ENCODE assay signal across 1 cellular context in genomic region chr7:23531794-23532489, GRCh38.
TF ChIP-seq lines count a peak whose summit lies in the region.

Gene TRA2A, minus strand, starts transcription at chr7:23531981. Its CDS starts 157 bp downstream, at chr7:23531824.

TF ChIP-seq in HepG2, 621 proteins besides CTCF, POLR2A, EP300 and RAD21 (continued from another document and continues in another):
- TF ChIP-seq AHDC1 (CRISPR knock-in tag; IDR thresholded peaks at IDR 0.05; ENCODE audit: borderline replicate concordance), result peak; percentile 33; the same call in 1 of the 2 replicates
- no peak for TF ChIP-seq RFXANK (CRISPR knock-in tag; IDR thresholded peaks at IDR 0.05)
- TF ChIP-seq ZNF354B (CRISPR knock-in tag; IDR thresholded peaks at IDR 0.05), result no peak; the same call in 1 of the 2 replicates
- TF ChIP-seq, protein P1, sequence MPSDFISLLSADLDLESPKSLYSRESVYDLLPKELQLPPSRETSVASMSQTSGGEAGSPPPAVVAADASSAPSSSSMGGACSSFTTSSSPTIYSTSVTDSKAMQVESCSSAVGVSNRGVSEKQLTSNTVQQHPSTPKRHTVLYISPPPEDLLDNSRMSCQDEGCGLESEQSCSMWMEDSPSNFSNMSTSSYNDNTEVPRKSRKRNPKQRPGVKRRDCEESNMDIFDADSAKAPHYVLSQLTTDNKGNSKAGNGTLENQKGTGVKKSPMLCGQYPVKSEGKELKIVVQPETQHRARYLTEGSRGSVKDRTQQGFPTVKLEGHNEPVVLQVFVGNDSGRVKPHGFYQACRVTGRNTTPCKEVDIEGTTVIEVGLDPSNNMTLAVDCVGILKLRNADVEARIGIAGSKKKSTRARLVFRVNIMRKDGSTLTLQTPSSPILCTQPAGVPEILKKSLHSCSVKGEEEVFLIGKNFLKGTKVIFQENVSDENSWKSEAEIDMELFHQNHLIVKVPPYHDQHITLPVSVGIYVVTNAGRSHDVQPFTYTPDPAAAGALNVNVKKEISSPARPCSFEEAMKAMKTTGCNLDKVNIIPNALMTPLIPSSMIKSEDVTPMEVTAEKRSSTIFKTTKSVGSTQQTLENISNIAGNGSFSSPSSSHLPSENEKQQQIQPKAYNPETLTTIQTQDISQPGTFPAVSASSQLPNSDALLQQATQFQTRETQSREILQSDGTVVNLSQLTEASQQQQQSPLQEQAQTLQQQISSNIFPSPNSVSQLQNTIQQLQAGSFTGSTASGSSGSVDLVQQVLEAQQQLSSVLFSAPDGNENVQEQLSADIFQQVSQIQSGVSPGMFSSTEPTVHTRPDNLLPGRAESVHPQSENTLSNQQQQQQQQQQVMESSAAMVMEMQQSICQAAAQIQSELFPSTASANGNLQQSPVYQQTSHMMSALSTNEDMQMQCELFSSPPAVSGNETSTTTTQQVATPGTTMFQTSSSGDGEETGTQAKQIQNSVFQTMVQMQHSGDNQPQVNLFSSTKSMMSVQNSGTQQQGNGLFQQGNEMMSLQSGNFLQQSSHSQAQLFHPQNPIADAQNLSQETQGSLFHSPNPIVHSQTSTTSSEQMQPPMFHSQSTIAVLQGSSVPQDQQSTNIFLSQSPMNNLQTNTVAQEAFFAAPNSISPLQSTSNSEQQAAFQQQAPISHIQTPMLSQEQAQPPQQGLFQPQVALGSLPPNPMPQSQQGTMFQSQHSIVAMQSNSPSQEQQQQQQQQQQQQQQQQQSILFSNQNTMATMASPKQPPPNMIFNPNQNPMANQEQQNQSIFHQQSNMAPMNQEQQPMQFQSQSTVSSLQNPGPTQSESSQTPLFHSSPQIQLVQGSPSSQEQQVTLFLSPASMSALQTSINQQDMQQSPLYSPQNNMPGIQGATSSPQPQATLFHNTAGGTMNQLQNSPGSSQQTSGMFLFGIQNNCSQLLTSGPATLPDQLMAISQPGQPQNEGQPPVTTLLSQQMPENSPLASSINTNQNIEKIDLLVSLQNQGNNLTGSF (CRISPR knock-in tag; IDR thresholded peaks at IDR 0.05), result peak; percentile 61; the same call in 1 of the 2 replicates
- TF ChIP-seq BRCA1 (CRISPR knock-in tag; IDR thresholded peaks at IDR 0.05), result peak; percentile 92; the same call in 1 of the 2 replicates
- TF ChIP-seq, protein P2, sequence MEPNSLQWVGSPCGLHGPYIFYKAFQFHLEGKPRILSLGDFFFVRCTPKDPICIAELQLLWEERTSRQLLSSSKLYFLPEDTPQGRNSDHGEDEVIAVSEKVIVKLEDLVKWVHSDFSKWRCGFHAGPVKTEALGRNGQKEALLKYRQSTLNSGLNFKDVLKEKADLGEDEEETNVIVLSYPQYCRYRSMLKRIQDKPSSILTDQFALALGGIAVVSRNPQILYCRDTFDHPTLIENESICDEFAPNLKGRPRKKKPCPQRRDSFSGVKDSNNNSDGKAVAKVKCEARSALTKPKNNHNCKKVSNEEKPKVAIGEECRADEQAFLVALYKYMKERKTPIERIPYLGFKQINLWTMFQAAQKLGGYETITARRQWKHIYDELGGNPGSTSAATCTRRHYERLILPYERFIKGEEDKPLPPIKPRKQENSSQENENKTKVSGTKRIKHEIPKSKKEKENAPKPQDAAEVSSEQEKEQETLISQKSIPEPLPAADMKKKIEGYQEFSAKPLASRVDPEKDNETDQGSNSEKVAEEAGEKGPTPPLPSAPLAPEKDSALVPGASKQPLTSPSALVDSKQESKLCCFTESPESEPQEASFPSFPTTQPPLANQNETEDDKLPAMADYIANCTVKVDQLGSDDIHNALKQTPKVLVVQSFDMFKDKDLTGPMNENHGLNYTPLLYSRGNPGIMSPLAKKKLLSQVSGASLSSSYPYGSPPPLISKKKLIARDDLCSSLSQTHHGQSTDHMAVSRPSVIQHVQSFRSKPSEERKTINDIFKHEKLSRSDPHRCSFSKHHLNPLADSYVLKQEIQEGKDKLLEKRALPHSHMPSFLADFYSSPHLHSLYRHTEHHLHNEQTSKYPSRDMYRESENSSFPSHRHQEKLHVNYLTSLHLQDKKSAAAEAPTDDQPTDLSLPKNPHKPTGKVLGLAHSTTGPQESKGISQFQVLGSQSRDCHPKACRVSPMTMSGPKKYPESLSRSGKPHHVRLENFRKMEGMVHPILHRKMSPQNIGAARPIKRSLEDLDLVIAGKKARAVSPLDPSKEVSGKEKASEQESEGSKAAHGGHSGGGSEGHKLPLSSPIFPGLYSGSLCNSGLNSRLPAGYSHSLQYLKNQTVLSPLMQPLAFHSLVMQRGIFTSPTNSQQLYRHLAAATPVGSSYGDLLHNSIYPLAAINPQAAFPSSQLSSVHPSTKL (CRISPR knock-in tag; IDR thresholded peaks at IDR 0.05), result peak; percentile 66
- 0 out of 2 replicates have a peak, but pooled peaks have one; percentile 19 for TF ChIP-seq GZF1 (CRISPR knock-in tag; IDR thresholded peaks at IDR 0.05)
- peak; percentile 92 for TF ChIP-seq DR1 (CRISPR knock-in tag; IDR thresholded peaks at IDR 0.05)
- 0 out of 2 replicates have a peak, but pooled peaks have one; percentile 58 for TF ChIP-seq ZNF703 (CRISPR knock-in tag; IDR thresholded peaks at IDR 0.05; ENCODE audit: borderline replicate concordance)
- peak; percentile 63; the same call in 1 of the 2 replicates for TF ChIP-seq MIER3 (CRISPR knock-in tag; IDR thresholded peaks at IDR 0.05; ENCODE audit: borderline replicate concordance)
- peak; percentile 18; the same call in 1 of the 2 replicates for TF ChIP-seq ZNF225 (CRISPR knock-in tag; IDR thresholded peaks at IDR 0.05)
- TF ChIP-seq, protein P3, sequence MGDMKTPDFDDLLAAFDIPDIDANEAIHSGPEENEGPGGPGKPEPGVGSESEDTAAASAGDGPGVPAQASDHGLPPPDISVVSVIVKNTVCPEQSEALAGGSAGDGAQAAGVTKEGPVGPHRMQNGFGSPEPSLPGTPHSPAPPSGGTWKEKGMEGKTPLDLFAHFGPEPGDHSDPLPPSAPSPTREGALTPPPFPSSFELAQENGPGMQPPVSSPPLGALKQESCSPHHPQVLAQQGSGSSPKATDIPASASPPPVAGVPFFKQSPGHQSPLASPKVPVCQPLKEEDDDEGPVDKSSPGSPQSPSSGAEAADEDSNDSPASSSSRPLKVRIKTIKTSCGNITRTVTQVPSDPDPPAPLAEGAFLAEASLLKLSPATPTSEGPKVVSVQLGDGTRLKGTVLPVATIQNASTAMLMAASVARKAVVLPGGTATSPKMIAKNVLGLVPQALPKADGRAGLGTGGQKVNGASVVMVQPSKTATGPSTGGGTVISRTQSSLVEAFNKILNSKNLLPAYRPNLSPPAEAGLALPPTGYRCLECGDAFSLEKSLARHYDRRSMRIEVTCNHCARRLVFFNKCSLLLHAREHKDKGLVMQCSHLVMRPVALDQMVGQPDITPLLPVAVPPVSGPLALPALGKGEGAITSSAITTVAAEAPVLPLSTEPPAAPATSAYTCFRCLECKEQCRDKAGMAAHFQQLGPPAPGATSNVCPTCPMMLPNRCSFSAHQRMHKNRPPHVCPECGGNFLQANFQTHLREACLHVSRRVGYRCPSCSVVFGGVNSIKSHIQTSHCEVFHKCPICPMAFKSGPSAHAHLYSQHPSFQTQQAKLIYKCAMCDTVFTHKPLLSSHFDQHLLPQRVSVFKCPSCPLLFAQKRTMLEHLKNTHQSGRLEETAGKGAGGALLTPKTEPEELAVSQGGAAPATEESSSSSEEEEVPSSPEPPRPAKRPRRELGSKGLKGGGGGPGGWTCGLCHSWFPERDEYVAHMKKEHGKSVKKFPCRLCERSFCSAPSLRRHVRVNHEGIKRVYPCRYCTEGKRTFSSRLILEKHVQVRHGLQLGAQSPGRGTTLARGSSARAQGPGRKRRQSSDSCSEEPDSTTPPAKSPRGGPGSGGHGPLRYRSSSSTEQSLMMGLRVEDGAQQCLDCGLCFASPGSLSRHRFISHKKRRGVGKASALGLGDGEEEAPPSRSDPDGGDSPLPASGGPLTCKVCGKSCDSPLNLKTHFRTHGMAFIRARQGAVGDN (CRISPR knock-in tag; IDR thresholded peaks at IDR 0.05), result peak; percentile 87
- TF ChIP-seq MAFK (conservative IDR thresholded peaks at IDR 0.05 in 1 of 2, IDR thresholded peaks at IDR 0.05 in 1 of 2; ENCODE audit: low read length in 2 of 2), result no peak
- peak; percentile 69; the same call in 1 of the 2 replicates for TF ChIP-seq TIGD3 (CRISPR knock-in tag; IDR thresholded peaks at IDR 0.05; ENCODE audit: borderline replicate concordance)
- peak; percentile 54 for TF ChIP-seq TEAD3 (CRISPR knock-in tag; optimal IDR thresholded peaks at IDR 0.05; ENCODE audit: borderline replicate concordance)
- no peak for TF ChIP-seq ZNF512B (CRISPR knock-in tag; IDR thresholded peaks at IDR 0.05; ENCODE audit: borderline replicate concordance)
- TF ChIP-seq TMF1 (CRISPR knock-in tag; IDR thresholded peaks at IDR 0.05; ENCODE audit: low read depth), result peak; percentile 56
- TF ChIP-seq, protein P4, sequence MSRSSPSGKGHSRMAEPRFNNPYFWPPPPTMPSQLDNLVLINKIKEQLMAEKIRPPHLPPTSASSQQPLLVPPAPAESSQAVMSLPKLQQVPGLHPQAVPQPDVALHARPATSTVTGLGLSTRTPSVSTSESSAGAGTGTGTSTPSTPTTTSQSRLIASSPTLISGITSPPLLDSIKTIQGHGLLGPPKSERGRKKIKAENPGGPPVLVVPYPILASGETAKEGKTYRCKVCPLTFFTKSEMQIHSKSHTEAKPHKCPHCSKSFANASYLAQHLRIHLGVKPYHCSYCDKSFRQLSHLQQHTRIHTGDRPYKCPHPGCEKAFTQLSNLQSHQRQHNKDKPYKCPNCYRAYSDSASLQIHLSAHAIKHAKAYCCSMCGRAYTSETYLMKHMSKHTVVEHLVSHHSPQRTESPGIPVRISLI (CRISPR knock-in tag; IDR thresholded peaks at IDR 0.05; ENCODE audit: borderline replicate concordance), result peak; percentile 56; the same call in 1 of the 2 replicates
- TF ChIP-seq THAP11 (CRISPR knock-in tag; IDR thresholded peaks at IDR 0.05), result peak; percentile 76
- peak; percentile 87 for TF ChIP-seq ZNF350 (CRISPR knock-in tag; IDR thresholded peaks at IDR 0.05; ENCODE audit: borderline replicate concordance, low read depth)
- peak; percentile 2; the same call in 1 of the 2 replicates for TF ChIP-seq ZBTB25 (CRISPR knock-in tag; IDR thresholded peaks at IDR 0.05)
- no peak for TF ChIP-seq ZNF432 (CRISPR knock-in tag; IDR thresholded peaks at IDR 0.05; ENCODE audit: borderline replicate concordance)
